In the genomic region with DNA sequence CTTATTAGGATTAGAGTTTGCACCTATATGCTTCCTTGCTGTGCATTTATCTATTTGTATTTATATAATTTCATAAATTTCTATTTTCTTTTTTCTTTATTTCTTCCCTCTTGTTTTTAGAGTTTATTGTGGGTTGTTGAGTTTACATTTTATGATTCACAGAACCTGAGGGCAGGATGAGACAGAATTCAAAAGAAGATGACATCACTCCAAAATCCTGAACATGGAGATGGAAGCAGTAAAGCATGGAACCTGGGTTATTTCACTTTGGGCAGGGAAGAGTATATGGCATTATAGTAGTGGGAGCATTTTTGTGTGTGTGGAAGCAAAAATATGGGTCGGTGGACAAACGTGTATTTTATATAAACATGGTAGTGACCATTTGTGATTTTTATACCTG, we compare ENCODE assay signal across 9 cellular contexts.
"Had no signal": no experiment of that assay in that cellular context is flagged by ENCODE, and none has a peak within 500 bp of the region (broad histone marks: within the 10 kb centered on the region; RNA-seq: fewer than 3 reads in every experiment).

No MANE protein-coding gene starts in this region.

- FAIRE-seq: H1, H54, K562 had no signal

- H3K4me2 ChIP-seq: GM23338 had no signal

- H2AFZ ChIP-seq: GM23338 had no signal

- H3K4me3 ChIP-seq: GM23338, K562 had no signal

- DNase-seq: H9, HCEC 1CT, HFFc6, IMR-90, KG1 had no signal

- ATAC-seq: GM23338, K562 had no signal
